8 cellular contexts compared by ENCODE assay signal in genomic region chr7:23277359-23277989, GRCh38. TPM values are rescaled to one million over a fixed set of nuclear protein-coding genes. Genes with fewer than 3 reads are reported as not detected.
DNase-seq lines count a peak whose midpoint lies in the region; ATAC-seq, FAIRE-seq and TF ChIP-seq lines count a peak whose summit lies in the region.

No MANE protein-coding gene starts in this region.

- peak; percentile 75 for FAIRE-seq in GM12891 (lab: Jason Lieb, UNC)

- ATAC-seq in GM18502 (IDR thresholded peaks at IDR 0.05; ENCODE audit: poor library complexity, unreplicated experiment) (no peak), GM21360 (IDR thresholded peaks at IDR 0.05; ENCODE audit: unreplicated experiment) (no peak)

- H4K20me1 ChIP-seq in BLaER1 treated with 17β-estradiol and CSF1 and Interleukin-3, amounts not matched to agents 10 nM and 100 nM: peaks cover 0 to 8% (median 0%) of the 10 kb centered on the region in 11 experiments; a peak in 1 of 22 replicates

- no peak for DNase-seq in GM12891 (ENCODE audit: insufficient read length, low spot score)
- DNase-seq in NAMALWA (ENCODE audit: low spot score): peak; percentile 95
- DNase-seq in SHP77 treated with DMSO at 0.1 percent for 48 hours (lab: John Stamatoyannopoulos, UW): peak; percentile 72
- peak; percentile 17 for DNase-seq in effector CD4-positive, alpha-beta T cell
- no peak for DNase-seq in mesothelial cell of epicardium (ENCODE audit: low spot score in 2 of 2, unreplicated experiment in 2 of 2)

- no peaks in the 10 kb centered on the region for H3K36me3 Mint-ChIP-seq in mesothelial cell of epicardium

- no peak overlapping the region for H3K4me2 ChIP-seq in BLaER1 treated with 17β-estradiol and CSF1 and Interleukin-3, amounts not matched to agents 10 nM and 100 nM

- TF ChIP-seq POLR2A in GM12891 (IDR thresholded peaks at IDR 0.05; ENCODE audit: low read depth, low read length): no peak

- peak overlapping the region in 8 of 11 experiments; percentile 40 to 63 (median 52); a peak in 11 of 22 replicates for H3K27ac ChIP-seq in BLaER1 treated with 17β-estradiol and CSF1 and Interleukin-3, amounts not matched to agents 10 nM and 100 nM

- peaks cover 2% of the 10 kb centered on the region for H3K27me3 Mint-ChIP-seq in mesothelial cell of epicardium (ENCODE audit: low read depth)

- H3K4me1 Mint-ChIP-seq in mesothelial cell of epicardium: peaks cover 9% of the 10 kb centered on the region

- peak overlapping the region in 1 of 11 experiments; percentile 2; a peak in 1 of 22 replicates for H3K9ac ChIP-seq in BLaER1 treated with 17β-estradiol and CSF1 and Interleukin-3, amounts not matched to agents 10 nM and 100 nM

- no peaks in the 10 kb centered on the region for H3K36me3 ChIP-seq in BLaER1 treated with 17β-estradiol and CSF1 and Interleukin-3, amounts not matched to agents 10 nM and 100 nM

- TF ChIP-seq CTCF in mesothelial cell of epicardium (IDR thresholded peaks at IDR 0.05; ENCODE audit: unreplicated experiment): peak; percentile 50

- no peak overlapping the region for H3K4me3 ChIP-seq in BLaER1 treated with 17β-estradiol and CSF1 and Interleukin-3, amounts not matched to agents 10 nM and 100 nM

- peaks cover 0 to 24% (median 11%) of the 10 kb centered on the region in 10 experiments; a peak in 8 of 20 replicates for H3K4me1 ChIP-seq in BLaER1 treated with 17β-estradiol and CSF1 and Interleukin-3, amounts not matched to agents 10 nM and 100 nM

- H3K27me3 ChIP-seq in BLaER1 treated with 17β-estradiol and CSF1 and Interleukin-3, amounts not matched to agents 10 nM and 100 nM: no peaks in the 10 kb centered on the region

- H3K4me3 Mint-ChIP-seq in mesothelial cell of epicardium: no peak overlapping the region

- H3K27ac Mint-ChIP-seq in mesothelial cell of epicardium: no peak overlapping the region

- no peaks in the 10 kb centered on the region for H3K9me3 Mint-ChIP-seq in mesothelial cell of epicardium

- no peaks in the 10 kb centered on the region for H3K9me3 ChIP-seq in BLaER1 treated with 17β-estradiol and CSF1 and Interleukin-3, amounts not matched to agents 10 nM and 100 nM (replicated peaks in 1 of 11)

TF ChIP-seq in GM12891, 5 proteins besides CTCF, POLR2A, EP300 and RAD21:
- TF ChIP-seq PAX5 (IDR thresholded peaks at IDR 0.05; ENCODE audit: insufficient read depth, low read length, severe bottlenecking) (no peak), POU2F2 (IDR thresholded peaks at IDR 0.05; ENCODE audit: low read depth, low read length) (no peak), POLR2AphosphoS5 (IDR thresholded peaks at IDR 0.05; ENCODE audit: low read depth, low read length) (no peak), TAF1 (IDR thresholded peaks at IDR 0.05; ENCODE audit: low read depth, low read length) (no peak), SPI1 (IDR thresholded peaks at IDR 0.05; ENCODE audit: low read depth, low read length) (peak; percentile 9; the same call in 1 of the 2 replicates)

RNA-seq across cellular contexts. Expression of gene MALSU1, which starts 21.7 kb away (rescaled TPM):
- polyA plus RNA-seq in GM12891 (2012; ENCODE audit: low read depth, missing spikeins): 61.7 TPM
- total RNA-seq in mesothelial cell of epicardium: 43.3 to 47.1 TPM (median 44.9 TPM) in 3 replicates

RNA-seq across cellular contexts. Expression of gene GPNMB, which starts 30.9 kb away (rescaled TPM):
- 7.6 TPM for polyA plus RNA-seq in GM12891 (2012; ENCODE audit: low read depth, missing spikeins)
- total RNA-seq in mesothelial cell of epicardium: 2.1 to 2.7 TPM (median 2.2 TPM) in 3 replicates

Comparison
In these comparisons a context has a peak if more than half of its experiments do, and no peak if none do; other contexts are left out.
1. DNase-seq: peak in NAMALWA (single experiment), SHP77 treated with DMSO at 0.1 percent for 48 hours (single experiment) and effector CD4-positive, alpha-beta T cell (single experiment); none in GM12891 (single experiment) and mesothelial cell of epicardium (0 of 2).